Comparison of ENCODE assay signal across 9 cellular contexts in genomic region chr1:177940682-177941081, GRCh38. TPM values are rescaled to one million over a fixed set of nuclear protein-coding genes. Genes with fewer than 3 reads are reported as not detected.
"Had no signal": no experiment of that assay in that cellular context is flagged by ENCODE, and none has a peak within 500 bp of the region (broad histone marks: within the 10 kb centered on the region; RNA-seq: fewer than 3 reads in every experiment).

No MANE protein-coding gene starts in this region.

- H3K9me3 Mint-ChIP-seq: HFFc6, IgD-negative memory B cell had no signal

- H3K9ac ChIP-seq: GM23248 had no signal

- H3K27ac Mint-ChIP-seq: HFFc6, IgD-negative memory B cell had no signal

- DNase-seq: GM23248, GOT3, H7, HFFc6, KG1 had no signal

- H3K27ac ChIP-seq: GM23248, HL-60 had no signal

- H3K4me1 ChIP-seq: HAP-1 had no signal

- H3K4me3 Mint-ChIP-seq: HFFc6 had no signal

- H3K36me3 ChIP-seq: HAP-1 had no signal

- H2AFZ ChIP-seq: GM23248 had no signal

- H3K4me3 ChIP-seq: GM23248, HAP-1 had no signal

- ATAC-seq: HCT116 had no signal

- H3K9me3 ChIP-seq: HAP-1 had no signal

- H3K4me1 Mint-ChIP-seq: IgD-negative memory B cell had no signal

RNA-seq across cellular contexts. Expression of gene SEC16B, which starts 29.2 kb away (rescaled TPM):
- polyA plus RNA-seq: IgD-negative memory B cell had no signal
